Comparison of ENCODE assay signal across 1 cellular context in genomic region chr9:35116539-35116897, GRCh38.
TF ChIP-seq lines count a peak whose summit lies in the region.

No MANE protein-coding gene starts in this region.

TF ChIP-seq in GM23338, 12 proteins besides CTCF, POLR2A, EP300 and RAD21:
- no peak for TF ChIP-seq ZNF462 (CRISPR knock-in tag; IDR thresholded peaks at IDR 0.05)
- TF ChIP-seq ZNF331 (CRISPR knock-in tag; IDR thresholded peaks at IDR 0.05; ENCODE audit: low read depth): no peak
- TF ChIP-seq NANOG (IDR thresholded peaks at IDR 0.05; ENCODE audit: borderline replicate concordance): no peak
- no peak for TF ChIP-seq POLR2AphosphoS5 (IDR thresholded peaks at IDR 0.05; ENCODE audit: low read depth)
- no peak for TF ChIP-seq ETS1 (IDR thresholded peaks at IDR 0.05)
- TF ChIP-seq REST (IDR thresholded peaks at IDR 0.05; ENCODE audit: unreplicated experiment): no peak
- no peak for TF ChIP-seq JUNB (IDR thresholded peaks at IDR 0.05; ENCODE audit: unreplicated experiment)
